Comparison of ENCODE assay signal across 8 cellular contexts in the genomic region with DNA sequence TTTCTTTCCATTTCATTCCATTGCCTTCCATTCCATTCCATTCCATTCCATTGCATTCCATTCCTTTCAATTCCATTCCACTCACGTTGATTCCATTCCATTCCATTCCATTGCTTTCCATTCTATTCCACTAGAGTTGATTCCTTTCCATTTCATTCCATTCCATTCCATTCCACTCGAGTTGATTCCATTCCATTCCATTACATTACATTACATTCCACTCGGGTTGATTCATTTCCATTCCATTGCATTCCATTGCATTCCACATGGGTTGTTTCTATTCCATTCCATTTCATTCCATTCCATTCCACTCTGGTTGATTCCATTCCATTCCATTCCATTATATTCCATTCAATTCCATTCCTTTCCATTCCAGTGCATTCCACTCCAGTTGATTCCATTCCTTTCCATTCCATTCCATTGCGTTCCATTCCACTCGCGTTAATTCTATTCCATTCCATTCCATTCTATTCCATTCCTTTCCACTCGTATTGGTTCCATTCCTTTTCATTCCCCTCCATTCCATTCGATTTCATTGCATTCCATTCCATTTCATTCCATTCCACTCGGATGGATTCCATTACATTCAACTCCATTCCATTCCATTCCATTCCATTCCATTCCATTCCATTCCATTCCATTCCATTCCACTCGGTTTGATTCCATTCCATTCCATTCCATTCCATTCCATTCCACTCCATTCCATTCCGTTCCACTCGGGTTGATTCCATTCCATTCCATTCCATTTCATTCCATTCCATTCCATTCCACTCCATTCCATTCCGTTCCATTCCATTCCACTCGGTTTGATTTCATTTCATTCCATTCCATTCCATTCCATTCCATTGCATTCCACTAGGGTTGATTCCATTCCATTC.
DNase-seq lines count a peak whose midpoint lies in the region; ATAC-seq lines count a peak whose summit lies in the region.
"Not testable (repeated sequence)": the region's sequence is repeated elsewhere in the genome, so short reads cannot be mapped to it uniquely, and the experiment has no call there.

No MANE protein-coding gene starts in this region.

- intact Hi-C loops in left ventricle myocardium superior (cut with micrococcal nuclease); sciatic nerve (cut with DNase I): not testable (repeated sequence)

- H3K9me3 Mint-ChIP-seq in activated CD8-positive, alpha-beta memory T cell treated with anti-CD3 and anti-CD28 coated beads, Interleukin-2, amount 10 ng/mL, durations not matched to agents 7 days and 5 days (ENCODE audit: low read depth): peaks cover 28% of the 10 kb centered on the region

- peaks cover 30% of the 10 kb centered on the region for H3K36me3 Mint-ChIP-seq in activated CD8-positive, alpha-beta memory T cell treated with anti-CD3 and anti-CD28 coated beads, Interleukin-2, amount 10 ng/mL, durations not matched to agents 7 days and 5 days

- H3K4me1 Mint-ChIP-seq in activated CD8-positive, alpha-beta memory T cell treated with anti-CD3 and anti-CD28 coated beads, Interleukin-2, amount 10 ng/mL, durations not matched to agents 7 days and 5 days: not testable (repeated sequence)

- CTCF ChIA-PET in activated CD8-positive, alpha-beta memory T cell treated with anti-CD3 and anti-CD28 coated beads, Interleukin-2, amount 10 ng/mL, durations not matched to agents 7 days and 5 days (lab: Charles Lee): not testable (repeated sequence)

- not testable (repeated sequence) for H3K27ac Mint-ChIP-seq in activated CD8-positive, alpha-beta memory T cell treated with anti-CD3 and anti-CD28 coated beads, Interleukin-2, amount 10 ng/mL, durations not matched to agents 7 days and 5 days

- not testable (repeated sequence) for H3K4me3 Mint-ChIP-seq in activated CD8-positive, alpha-beta memory T cell treated with anti-CD3 and anti-CD28 coated beads, Interleukin-2, amount 10 ng/mL, durations not matched to agents 7 days and 5 days

- H3K27me3 Mint-ChIP-seq in activated CD8-positive, alpha-beta memory T cell treated with anti-CD3 and anti-CD28 coated beads, Interleukin-2, amount 10 ng/mL, durations not matched to agents 7 days and 5 days: not testable (repeated sequence)

- not testable (repeated sequence) for DNase-seq in activated CD8-positive, alpha-beta memory T cell treated with anti-CD3 and anti-CD28 coated beads, Interleukin-2, amount 10 ng/mL, durations not matched to agents 7 days and 5 days; left ventricle myocardium superior; sciatic nerve (ENCODE audit: low spot score)

- peak; percentile 54 for ATAC-seq in GM18498 (IDR thresholded peaks at IDR 0.05; ENCODE audit: unreplicated experiment)
- ATAC-seq in GM19372 (IDR thresholded peaks at IDR 0.05; ENCODE audit: low read depth, unreplicated experiment): peak; percentile 45
- ATAC-seq in GM21723 (IDR thresholded peaks at IDR 0.05; ENCODE audit: unreplicated experiment): peak; percentile 50
- peak; percentile 35 for ATAC-seq in HG02938 (IDR thresholded peaks at IDR 0.05; ENCODE audit: unreplicated experiment)
- ATAC-seq in HG03354 (IDR thresholded peaks at IDR 0.05; ENCODE audit: poor library complexity, severe bottlenecking, unreplicated experiment): peak; percentile 51
- peak; percentile 27 for ATAC-seq in activated CD8-positive, alpha-beta memory T cell treated with anti-CD3 and anti-CD28 coated beads, Interleukin-2, amount 10 ng/mL, durations not matched to agents 7 days and 5 days
- peak; percentile 74 for ATAC-seq in left ventricle myocardium superior
- peak; percentile 78 for ATAC-seq in sciatic nerve

Comparison
In these comparisons a context has a peak if more than half of its experiments do, and no peak if none do; other contexts are left out.
1. ATAC-seq: peak in every context shown above with its lines; median percentile 78 in sciatic nerve; 74 in left ventricle myocardium superior; 54 in GM18498; 51 in HG03354; 50 in GM21723; 45 in GM19372; 35 in HG02938; 27 in activated CD8-positive, alpha-beta memory T cell treated with anti-CD3 and anti-CD28 coated beads, Interleukin-2, amount 10 ng/mL, durations not matched to agents 7 days and 5 days.